In genomic region chr12:8675471-8676083, GRCh38 we compare ENCODE assay signal across 15 cellular contexts. TPM values are rescaled to one million over a fixed set of nuclear protein-coding genes. Genes with fewer than 3 reads are reported as not detected.
DNase-seq lines count a peak whose midpoint lies in the region; ATAC-seq, FAIRE-seq and TF ChIP-seq lines count a peak whose summit lies in the region.
"Had no signal": no experiment of that assay in that cellular context is flagged by ENCODE, and none has a peak within 500 bp of the region (broad histone marks: within the 10 kb centered on the region; RNA-seq: fewer than 3 reads in every experiment).

No MANE protein-coding gene starts in this region.

- TF ChIP-seq POLR2A in body of pancreas (IDR thresholded peaks at IDR 0.05) (no peak), H54 (IDR thresholded peaks at IDR 0.05; ENCODE audit: low read depth, low read length) (no peak)

- H3K36me3 ChIP-seq in body of pancreas (replicated peaks in 1 of 2; ENCODE audit: insufficient read depth in 1 of 2, low read depth in 2 of 2) (no peaks in the 10 kb centered on the region), parathyroid adenoma (ENCODE audit: control insufficient read depth, insufficient read depth, low read length) (no peaks in the 10 kb centered on the region)

- peak overlapping the region; percentile 21 for H2AFZ ChIP-seq in parathyroid adenoma

- H3K79me2 ChIP-seq in parathyroid adenoma = no peaks in the 10 kb centered on the region

- intact Hi-C loops in body of pancreas (cut with DNase I) = loop anchor here (5.0 kb wide), 1 partner anchor 367 kb away; no protein-coding TSS in a partner anchor

- H3K4me3 ChIP-seq in body of pancreas = no peak overlapping the region
- H3K4me3 ChIP-seq in parathyroid adenoma (ENCODE audit: low read depth, low read length) = no peak overlapping the region
- H3K4me3 ChIP-seq: testis had no signal

- TF ChIP-seq CTCF in body of pancreas (IDR thresholded peaks at IDR 0.05) (no peak), parathyroid adenoma (IDR thresholded peaks at IDR 0.05) (no peak)

- DNase-seq in body of pancreas (no peak), H54 (ENCODE audit: insufficient read length, low spot score) (no peak)
- DNase-seq: activated T-cell treated with anti-CD3 and anti-CD28 coated beads for 4 hours, natural killer cell, NCI-H1436, NCI-H524, testis had no signal

- peaks cover 13% of the 10 kb centered on the region for H3K4me1 ChIP-seq in body of pancreas
- H3K4me1 ChIP-seq in parathyroid adenoma = no peaks in the 10 kb centered on the region
- H3K4me1 ChIP-seq: testis had no signal

- H3K9me3 ChIP-seq in body of pancreas (no peaks in the 10 kb centered on the region), parathyroid adenoma (ENCODE audit: control insufficient read depth, low read length) (no peaks in the 10 kb centered on the region)
- H3K9me3 ChIP-seq: testis had no signal

- peak; percentile 71 for ATAC-seq in GM18511 (IDR thresholded peaks at IDR 0.05; ENCODE audit: unreplicated experiment)
- ATAC-seq in HG03097 (IDR thresholded peaks at IDR 0.05; ENCODE audit: low FRiP score, unreplicated experiment) = peak; percentile 69
- ATAC-seq in body of pancreas = peak; percentile 60
- no peak for ATAC-seq in GM19035 (IDR thresholded peaks at IDR 0.05; ENCODE audit: unreplicated experiment)
- no peak for ATAC-seq in HG02973 (IDR thresholded peaks at IDR 0.05; ENCODE audit: unreplicated experiment)
- ATAC-seq: activated CD4-positive, CD25-positive, alpha-beta regulatory T cell treated with anti-CD3 and anti-CD28 coated beads, Interleukin-2, amount 50 U/mL, for 24 hours; natural killer cell had no signal

- FAIRE-seq in H54 (lab: Jason Lieb, UNC) = no peak

- H3K27ac ChIP-seq in body of pancreas (peak overlapping the region in 1 of 4 donors; percentile 60), parathyroid adenoma (no peak overlapping the region)

- H3K9ac ChIP-seq in parathyroid adenoma = no peak overlapping the region

- H3K4me2 ChIP-seq in parathyroid adenoma (ENCODE audit: low read length) = no peak overlapping the region

- WGBS in body of pancreas, 2 donors = 1 to 4% methylated on average over 3 of the region's 3 CpGs

- no peaks in the 10 kb centered on the region for H3K27me3 ChIP-seq in body of pancreas
- H3K27me3 ChIP-seq in parathyroid adenoma (ENCODE audit: control insufficient read depth, insufficient read depth, low read length) = no peaks in the 10 kb centered on the region
- H3K27me3 ChIP-seq: testis had no signal

RNA-seq across cellular contexts. Expression of gene MFAP5, which starts 13.0 kb away (rescaled TPM):
- 10 to 100 TPM; 17.9 to 33.0 TPM for total RNA-seq in body of pancreas
- total RNA-seq: H4, natural killer cell, SK-MEL-5 had no signal

RNA-seq across cellular contexts. Expression of gene RIMKLB, which starts 22.2 kb away (rescaled TPM):
- 10 to 100 TPM; 18.1 to 19.5 TPM for total RNA-seq in body of pancreas

Comparison
In these comparisons a context has a peak if more than half of its experiments do, and no peak if none do; other contexts are left out.
1. ATAC-seq: peak in GM18511 (single experiment), HG03097 (single experiment) and body of pancreas (single experiment); none in GM19035 (single experiment) and HG02973 (single experiment).